Comparison of ENCODE assay signal across 20 cellular contexts in genomic region chr11:13635804-13636203, GRCh38.
"Had no signal": no experiment of that assay in that cellular context is flagged by ENCODE, and none has a peak within 500 bp of the region (broad histone marks: within the 10 kb centered on the region; RNA-seq: fewer than 3 reads in every experiment).

No MANE protein-coding gene starts in this region.

- ATAC-seq: left cardiac atrium; left ventricle myocardium superior; naive thymus-derived CD4-positive, alpha-beta T cell; psoas muscle; stimulated activated naive B cell treated with anti-CD40 and anti-IgM and Interleukin-4, amounts not matched to agents 10 μg/mL and 1 μg/mL and 100 μg/mL, for 72 hours; stimulated activated naive CD8-positive, alpha-beta T cell treated with anti-CD3 and anti-CD28 coated beads, Interleukin-15, amount 100 ng/mL, for 72 hours had no signal

- DNase-seq: cortex of kidney; dorsolateral prefrontal cortex; effector CD8-positive, alpha-beta T cell; foreskin melanocyte; head of caudate nucleus; kidney; left cardiac atrium; left ventricle myocardium superior; naive thymus-derived CD4-positive, alpha-beta T cell; nephron progenitor cell; psoas muscle; retina; right lobe of liver; spleen; stimulated activated CD4-positive, alpha-beta T cell treated with anti-CD3 and anti-CD28 coated beads, Interleukin-15, amount 100 ng/mL, for 24 hours; stimulated activated CD4-positive, alpha-beta T cell treated with anti-CD3 and anti-CD28 coated beads, Interleukin-1b, Interleukin-23, amount 100 ng/mL, for 48 hours; stimulated activated CD4-positive, alpha-beta T cell treated with anti-CD3 and anti-CD28 coated beads, Interleukin-4, amount 100 ng/mL, for 4 hours; stimulated activated naive B cell treated with anti-CD40 and anti-IgM and Interleukin-4, amounts not matched to agents 10 μg/mL and 1 μg/mL and 100 μg/mL, for 72 hours; stimulated activated naive CD8-positive, alpha-beta T cell treated with anti-CD3 and anti-CD28 coated beads, Interleukin-15, amount 100 ng/mL, for 72 hours; testis had no signal
